ENCODE assay signal across 12 cellular contexts in the genomic region with DNA sequence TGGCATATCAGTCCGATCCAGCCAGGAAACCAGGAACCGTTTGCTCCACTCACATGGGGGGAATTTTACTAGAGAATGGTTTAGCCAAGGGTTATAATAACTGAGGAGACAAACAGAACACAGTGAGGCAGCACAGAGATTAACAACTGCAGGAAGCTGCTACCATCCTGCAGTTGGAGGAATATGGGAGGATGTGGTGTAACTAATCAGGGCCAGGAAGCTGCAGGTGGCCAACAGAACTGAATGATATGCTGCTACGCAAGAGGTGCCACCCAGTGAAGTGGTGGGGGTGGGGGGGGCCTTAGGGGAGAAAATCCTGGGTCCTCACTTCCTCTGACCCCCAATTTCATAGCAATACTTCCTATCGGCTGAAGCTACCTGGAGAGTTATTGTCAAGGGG.
A peak's percentile ranks its signal among the peaks of the same experiment; 100 is the strongest.
DNase-seq lines count a peak whose midpoint lies in the region; ATAC-seq lines count a peak whose summit lies in the region.
"Had no signal": no experiment of that assay in that cellular context is flagged by ENCODE, and none has a peak within 500 bp of the region (broad histone marks: within the 10 kb centered on the region; RNA-seq: fewer than 3 reads in every experiment).

No MANE protein-coding gene starts in this region.

- peak overlapping the region in 10 of 11 experiments; percentile 57 to 98 (median 84); a peak in 19 of 22 replicates for H3K27ac ChIP-seq in BLaER1 treated with 17β-estradiol and CSF1 and Interleukin-3, amounts not matched to agents 10 nM and 100 nM
- H3K27ac ChIP-seq in effector memory CD4-positive, alpha-beta T cell (ENCODE audit: insufficient read depth, low read length, poor library complexity, severe bottlenecking), result peak overlapping the region; percentile 59
- H3K27ac ChIP-seq: right atrium auricular region had no signal

- H3K4me1 ChIP-seq in BLaER1 treated with 17β-estradiol and CSF1 and Interleukin-3, amounts not matched to agents 10 nM and 100 nM, result peaks cover 48 to 99% (median 96%) of the 10 kb centered on the region in 10 experiments
- peaks cover 80% of the 10 kb centered on the region for H3K4me1 ChIP-seq in effector memory CD4-positive, alpha-beta T cell (ENCODE audit: control insufficient read depth, insufficient read depth, low read length, poor library complexity, severe bottlenecking)
- H3K4me1 ChIP-seq: right atrium auricular region had no signal

- peak; percentile 52 for DNase-seq in SKM-1 treated with dmso at 0.1 percent for 144 hours (lab: John Stamatoyannopoulos, UW; ENCODE audit: unreplicated experiment)
- DNase-seq in effector memory CD4-positive, alpha-beta T cell, result peak in 1 of 3 donors; percentile 13
- DNase-seq in T1000 (lab: John Stamatoyannopoulos, UW), result no peak
- no peak for DNase-seq in stimulated activated CD4-positive, alpha-beta T cell treated with anti-CD3 and anti-CD28 coated beads, Interleukin-4, amount 100 ng/mL, for 4 hours
- no peak for DNase-seq in OCI-M2 (lab: John Stamatoyannopoulos, UW; ENCODE audit: unreplicated experiment)
- DNase-seq in SHP77 treated with DMSO at 0.1 percent for 48 hours (lab: John Stamatoyannopoulos, UW), result no peak
- DNase-seq: DMS 273 treated with DMSO at 0.1 percent for 48 hours, hippocampal formation, T-helper 9 cell had no signal

- H4K20me1 ChIP-seq in BLaER1 treated with 17β-estradiol and CSF1 and Interleukin-3, amounts not matched to agents 10 nM and 100 nM, result no peaks in the 10 kb centered on the region

- H3K36me3 ChIP-seq in BLaER1 treated with 17β-estradiol and CSF1 and Interleukin-3, amounts not matched to agents 10 nM and 100 nM, result no peaks in the 10 kb centered on the region
- H3K36me3 ChIP-seq in effector memory CD4-positive, alpha-beta T cell (ENCODE audit: control insufficient read depth, insufficient read depth, low read length), result no peaks in the 10 kb centered on the region
- H3K36me3 ChIP-seq: right atrium auricular region had no signal

- peak; percentile 44 for ATAC-seq in GM21423 (IDR thresholded peaks at IDR 0.05; ENCODE audit: unreplicated experiment)

- H3K4me3 ChIP-seq in BLaER1 treated with 17β-estradiol and CSF1 and Interleukin-3, amounts not matched to agents 10 nM and 100 nM, result peak overlapping the region in 7 of 10 experiments; percentile 1 to 48 (median 32); a peak in 9 of 20 replicates
- no peak overlapping the region for H3K4me3 ChIP-seq in effector memory CD4-positive, alpha-beta T cell (ENCODE audit: insufficient read depth, low read depth, low read length, poor library complexity, severe bottlenecking)
- H3K4me3 ChIP-seq: right atrium auricular region had no signal

- H3K9me3 ChIP-seq in BLaER1 treated with 17β-estradiol and CSF1 and Interleukin-3, amounts not matched to agents 10 nM and 100 nM (replicated peaks in 1 of 11), result peaks cover 0 to 26% (median 21%) of the 10 kb centered on the region in 11 experiments; a peak in 17 of 22 replicates
- H3K9me3 ChIP-seq in effector memory CD4-positive, alpha-beta T cell (ENCODE audit: control insufficient read depth, low read length), result no peaks in the 10 kb centered on the region
- H3K9me3 ChIP-seq: right atrium auricular region had no signal

- H3K4me2 ChIP-seq in BLaER1 treated with 17β-estradiol and CSF1 and Interleukin-3, amounts not matched to agents 10 nM and 100 nM, result peak overlapping the region in 10 of 11 experiments; percentile 54 to 88 (median 82); a peak in 20 of 22 replicates

- peak overlapping the region in 8 of 11 experiments; percentile 38 to 85 (median 66); a peak in 14 of 22 replicates for H3K9ac ChIP-seq in BLaER1 treated with 17β-estradiol and CSF1 and Interleukin-3, amounts not matched to agents 10 nM and 100 nM

- no peaks in the 10 kb centered on the region for H3K27me3 ChIP-seq in BLaER1 treated with 17β-estradiol and CSF1 and Interleukin-3, amounts not matched to agents 10 nM and 100 nM
- no peaks in the 10 kb centered on the region for H3K27me3 ChIP-seq in effector memory CD4-positive, alpha-beta T cell (replicated peaks; ENCODE audit: control insufficient read depth, insufficient read depth, low read length, poor library complexity, severe bottlenecking)
- H3K27me3 ChIP-seq: right atrium auricular region had no signal
